ENCODE assay signal across 29 cellular contexts in genomic region chr3:134525293-134525692, GRCh38.
"Had no signal": no experiment of that assay in that cellular context is flagged by ENCODE, and none has a peak within 500 bp of the region (broad histone marks: within the 10 kb centered on the region; RNA-seq: fewer than 3 reads in every experiment).

No MANE protein-coding gene starts in this region.

- H3K4me1 ChIP-seq: colonic mucosa, esophagus muscularis mucosa, esophagus squamous epithelium, foreskin keratinocyte, gastrocnemius medialis, gastroesophageal sphincter had no signal

- H3K27me3 Mint-ChIP-seq: dendritic cell treated with granulocyte-macrophage colony-stimulating factor and Interleukin-4, amounts not matched to agents 40 ng/mL and 50 ng/mL, for 4 days; effector memory CD8-positive, alpha-beta T cell had no signal

- H3K27ac ChIP-seq: colonic mucosa, coronary artery, dorsolateral prefrontal cortex, epithelial cell of prostate, esophagus muscularis mucosa, esophagus squamous epithelium, foreskin keratinocyte, gastrocnemius medialis, gastroesophageal sphincter, heart left ventricle, heart right ventricle, hepatocyte had no signal

- H3K36me3 ChIP-seq: colonic mucosa, gastrocnemius medialis, gastroesophageal sphincter, heart left ventricle had no signal

- H3K9me3 ChIP-seq: colonic mucosa had no signal

- ATAC-seq: effector memory CD8-positive, alpha-beta T cell; esophagus mucosa; foreskin keratinocyte; gastrocnemius medialis; gastroesophageal sphincter; heart left ventricle; heart right ventricle had no signal

- H3K4me3 ChIP-seq: colonic mucosa, coronary artery, dorsolateral prefrontal cortex, esophagus muscularis mucosa, esophagus squamous epithelium, gastrocnemius medialis, gastroesophageal sphincter, heart left ventricle, heart right ventricle, hepatocyte had no signal

- H3K27ac Mint-ChIP-seq: dendritic cell treated with granulocyte-macrophage colony-stimulating factor and Interleukin-4, amounts not matched to agents 40 ng/mL and 50 ng/mL, for 4 days; effector memory CD8-positive, alpha-beta T cell; endodermal cell had no signal

- DNase-seq: colonic mucosa; cortex of kidney; dermis blood vessel endothelial cell; dorsolateral prefrontal cortex; effector CD4-positive, alpha-beta T cell; effector CD8-positive, alpha-beta T cell; effector memory CD4-positive, alpha-beta T cell; effector memory CD8-positive, alpha-beta T cell; endodermal cell; esophagus squamous epithelium; foreskin fibroblast; foreskin keratinocyte; foreskin melanocyte; gastrocnemius medialis; glutamatergic neuron; head of caudate nucleus; heart left ventricle; heart right ventricle; hippocampal formation had no signal

- H3K4me3 Mint-ChIP-seq: dendritic cell treated with granulocyte-macrophage colony-stimulating factor and Interleukin-4, amounts not matched to agents 40 ng/mL and 50 ng/mL, for 4 days; effector memory CD8-positive, alpha-beta T cell; endodermal cell had no signal

- FAIRE-seq: endometrium, endothelial cell of umbilical vein, frontal cortex had no signal
